9 cellular contexts compared by ENCODE assay signal in the genomic region with DNA sequence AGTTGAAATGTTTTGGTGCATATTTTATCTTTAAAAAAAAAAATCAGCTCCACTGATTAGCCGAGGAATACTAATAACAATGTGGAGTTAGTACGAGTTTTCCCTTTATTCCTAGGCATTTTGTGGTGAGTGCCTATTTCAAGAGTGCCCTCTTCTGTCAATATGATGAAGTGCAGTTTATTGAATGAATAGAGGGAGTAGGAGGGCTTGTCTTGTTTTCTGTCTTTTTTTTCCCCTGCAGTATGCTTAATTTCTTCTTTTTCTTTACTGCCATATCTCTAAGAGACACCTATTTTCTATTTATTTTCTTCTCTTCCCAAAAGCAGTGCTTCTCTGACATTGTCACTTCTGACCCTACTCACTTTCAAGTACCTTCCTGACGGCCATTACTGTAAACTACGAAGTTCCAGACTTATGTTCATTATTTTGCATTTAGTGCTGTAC.
DNase-seq lines count a peak whose midpoint lies in the region; ATAC-seq and TF ChIP-seq lines count a peak whose summit lies in the region.
"Had no signal": no experiment of that assay in that cellular context is flagged by ENCODE, and none has a peak within 500 bp of the region (broad histone marks: within the 10 kb centered on the region; RNA-seq: fewer than 3 reads in every experiment).

No MANE protein-coding gene starts in this region.

- H3K4me1 ChIP-seq in SJCRH30: peaks cover 33% of the 10 kb centered on the region
- H3K4me1 ChIP-seq in effector memory CD4-positive, alpha-beta T cell (ENCODE audit: control insufficient read depth, insufficient read depth, low read length, poor library complexity, severe bottlenecking): no peaks in the 10 kb centered on the region

- H3K27ac ChIP-seq in SJCRH30: peak overlapping the region; percentile 6; the same call in 1 of the 2 replicates
- no peak overlapping the region for H3K27ac ChIP-seq in effector memory CD4-positive, alpha-beta T cell (ENCODE audit: insufficient read depth, low read length, poor library complexity, severe bottlenecking)
- H3K27ac ChIP-seq: KMS-11 had no signal

- no peak overlapping the region for H3K4me3 Mint-ChIP-seq in glutamatergic neuron (ENCODE audit: unreplicated experiment)

- peaks cover 10% of the 10 kb centered on the region for H3K9me3 ChIP-seq in SJCRH30 (replicated peaks)
- no peaks in the 10 kb centered on the region for H3K9me3 ChIP-seq in effector memory CD4-positive, alpha-beta T cell (ENCODE audit: control insufficient read depth, low read length)

- H3K4me1 Mint-ChIP-seq in glutamatergic neuron (ENCODE audit: low read depth, unreplicated experiment): no peaks in the 10 kb centered on the region

- H3K27me3 ChIP-seq in SJCRH30: no peaks in the 10 kb centered on the region
- no peaks in the 10 kb centered on the region for H3K27me3 ChIP-seq in effector memory CD4-positive, alpha-beta T cell (replicated peaks; ENCODE audit: control insufficient read depth, insufficient read depth, low read length, poor library complexity, severe bottlenecking)

- ATAC-seq in GM18502 (IDR thresholded peaks at IDR 0.05; ENCODE audit: poor library complexity, unreplicated experiment): no peak
- no peak for ATAC-seq in Right ventricle myocardium superior (ENCODE audit: poor library complexity)

- TF ChIP-seq CTCF in glutamatergic neuron (IDR thresholded peaks at IDR 0.05; ENCODE audit: partially characterized antibody, unreplicated experiment): peak; percentile 22
- no peak for TF ChIP-seq CTCF in lower leg skin (IDR thresholded peaks at IDR 0.05)

- no peaks in the 10 kb centered on the region for H3K36me3 ChIP-seq in SJCRH30
- H3K36me3 ChIP-seq in effector memory CD4-positive, alpha-beta T cell (ENCODE audit: control insufficient read depth, insufficient read depth, low read length): no peaks in the 10 kb centered on the region

- H3K27me3 Mint-ChIP-seq in glutamatergic neuron (ENCODE audit: unreplicated experiment): peaks cover 3% of the 10 kb centered on the region

- peaks cover 16% of the 10 kb centered on the region for H3K36me3 Mint-ChIP-seq in glutamatergic neuron (ENCODE audit: unreplicated experiment)

- no peak overlapping the region for H3K4me3 ChIP-seq in SJCRH30
- no peak overlapping the region for H3K4me3 ChIP-seq in lower leg skin (ENCODE audit: low read depth, poor library complexity, severe bottlenecking)
- no peak overlapping the region for H3K4me3 ChIP-seq in effector memory CD4-positive, alpha-beta T cell (ENCODE audit: insufficient read depth, low read depth, low read length, poor library complexity, severe bottlenecking)

- WGBS in lower leg skin, 2 donors: 74 to 80% methylated on average over 4 of the region's 4 CpGs

- DNase-seq in CD1c-positive myeloid dendritic cell (ENCODE audit: extremely low spot score) (peak; percentile 40), HCEC 1CT (peak; percentile 61), SJCRH30 (peak in 1 of 2 experiments; percentile 85), glutamatergic neuron (no peak), lower leg skin (ENCODE audit: low spot score in 2 of 2) (no peak), Right ventricle myocardium superior (no peak)
- no peak for DNase-seq in effector memory CD4-positive, alpha-beta T cell

- no peak for TF ChIP-seq POLR2A in lower leg skin (IDR thresholded peaks at IDR 0.05)

- peaks cover 4% of the 10 kb centered on the region for H3K9me3 Mint-ChIP-seq in glutamatergic neuron (ENCODE audit: unreplicated experiment)

- intact Hi-C loops in lower leg skin (cut with DNase I; ENCODE audit: low total_unique reads): no loop called here
- intact Hi-C loops in Right ventricle myocardium superior (cut with DNase I): no loop called here

- no peak overlapping the region for H3K27ac Mint-ChIP-seq in glutamatergic neuron (ENCODE audit: unreplicated experiment)

Comparison
In these comparisons a context has a peak if more than half of its experiments do, and no peak if none do; other contexts are left out.
1. DNase-seq: peak in CD1c-positive myeloid dendritic cell (single experiment) and HCEC 1CT (single experiment); none in glutamatergic neuron (single experiment), lower leg skin (0 of 2), effector memory CD4-positive, alpha-beta T cell (0 of 3) and Right ventricle myocardium superior (single experiment).